In the genomic region with DNA sequence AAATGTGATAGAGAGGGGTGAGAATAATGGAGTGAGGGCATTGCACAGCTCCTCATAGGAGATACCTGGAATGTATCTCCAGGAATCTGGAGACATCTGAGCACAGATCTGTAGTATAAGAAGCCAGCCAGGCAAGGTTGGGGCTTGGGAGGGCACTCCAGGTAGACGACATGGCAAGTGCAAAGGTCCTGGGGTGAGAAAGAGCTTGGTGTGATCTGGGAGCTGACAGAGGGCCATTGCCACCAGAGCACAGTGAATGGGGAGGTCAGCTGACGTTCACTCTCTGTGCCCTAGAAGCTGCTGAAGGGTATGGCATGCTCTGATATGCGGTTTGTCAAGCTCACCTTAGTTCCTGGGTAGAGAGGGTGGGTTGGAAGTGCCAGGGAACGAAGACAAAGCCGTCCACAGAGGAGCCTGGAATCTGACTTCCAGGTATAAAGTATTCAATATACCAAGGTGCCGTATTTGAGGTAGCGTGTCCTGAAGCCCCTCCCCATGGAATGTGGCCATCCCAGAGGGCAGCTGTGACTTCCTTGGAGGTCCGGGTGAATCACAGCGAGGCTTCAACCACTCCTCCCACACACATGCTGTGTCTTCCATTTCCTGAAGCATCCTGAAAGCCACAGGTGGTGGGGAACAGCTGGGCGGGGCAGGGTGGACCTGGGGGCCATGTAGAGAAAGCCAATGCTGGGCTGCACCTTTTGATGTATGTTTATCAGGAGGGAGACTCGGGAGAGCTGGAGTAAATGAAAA, we compare ENCODE assay signal across 12 cellular contexts.
"Had no signal": no experiment of that assay in that cellular context is flagged by ENCODE, and none has a peak within 500 bp of the region (broad histone marks: within the 10 kb centered on the region; RNA-seq: fewer than 3 reads in every experiment).

No MANE protein-coding gene starts in this region.

- H3K4me3 Mint-ChIP-seq: activated T-cell treated with anti-CD3 and anti-CD28 coated beads, Interleukin-2, amount 50 U/mL, for 24 hours; neural crest cell had no signal

- H3K36me3 ChIP-seq: cardiac muscle cell, gastroesophageal sphincter, heart right ventricle, ovary, thoracic aorta had no signal

- H3K9me3 Mint-ChIP-seq: activated T-cell treated with anti-CD3 and anti-CD28 coated beads, Interleukin-2, amount 50 U/mL, for 24 hours; neural crest cell had no signal

- H3K27ac ChIP-seq: cardiac muscle cell, gastroesophageal sphincter, heart right ventricle, ovary, thoracic aorta had no signal

- H3K4me3 ChIP-seq: cardiac muscle cell, gastroesophageal sphincter, heart right ventricle, ovary, thoracic aorta had no signal

- H3K4me1 ChIP-seq: gastroesophageal sphincter, heart right ventricle had no signal

- ATAC-seq: gastroesophageal sphincter, heart right ventricle, left colon had no signal

- DNase-seq: activated CD4-positive, alpha-beta T cell treated with anti-CD3 and anti-CD28 coated beads, Interleukin-2, amount 50 U/mL, for 48 hours; activated naive CD4-positive, alpha-beta T cell treated with anti-CD3 and anti-CD28 coated beads, Interleukin-2, amount 50 U/mL, for 16 hours; activated T-cell treated with anti-CD3 and anti-CD28 coated beads, Interleukin-2, amount 50 U/mL, for 24 hours; erythroblast; heart right ventricle; left colon; ovary; stimulated activated CD4-positive, alpha-beta T cell treated with anti-CD3 and anti-CD28 coated beads, Interleukin-1b, Interleukin-23, amount 100 ng/mL, for 48 hours had no signal

- H3K27me3 ChIP-seq: ovary had no signal

- H3K4me1 Mint-ChIP-seq: neural crest cell had no signal

- H3K9me3 ChIP-seq: gastroesophageal sphincter, heart right ventricle, ovary, thoracic aorta had no signal

- H3K27ac Mint-ChIP-seq: activated T-cell treated with anti-CD3 and anti-CD28 coated beads, Interleukin-2, amount 50 U/mL, for 24 hours had no signal
